Comparison of ENCODE assay signal across 1 cellular context in the genomic region with DNA sequence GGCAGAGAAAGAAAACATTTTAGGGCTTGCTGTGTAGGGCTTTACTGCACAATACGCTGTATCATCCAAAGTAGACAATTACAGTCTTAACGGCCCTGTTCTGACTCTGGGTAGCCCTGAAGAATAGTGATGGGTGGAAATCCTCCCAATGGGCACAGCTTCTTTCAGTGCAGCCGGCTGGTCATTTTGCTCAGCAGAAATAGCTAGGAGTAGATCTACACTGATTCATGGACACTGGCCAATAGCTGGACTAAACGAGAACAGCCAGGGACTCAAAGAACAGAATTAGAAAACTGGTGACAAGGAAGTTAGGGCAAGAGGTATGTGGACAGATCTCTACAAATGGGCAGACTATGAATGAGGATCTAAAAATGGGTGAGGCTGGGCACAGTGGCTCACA.
TF ChIP-seq lines count a peak whose summit lies in the region.

No MANE protein-coding gene starts in this region.

TF ChIP-seq in IMR-90, 13 proteins besides CTCF, POLR2A, EP300 and RAD21:
- TF ChIP-seq, protein P1, sequence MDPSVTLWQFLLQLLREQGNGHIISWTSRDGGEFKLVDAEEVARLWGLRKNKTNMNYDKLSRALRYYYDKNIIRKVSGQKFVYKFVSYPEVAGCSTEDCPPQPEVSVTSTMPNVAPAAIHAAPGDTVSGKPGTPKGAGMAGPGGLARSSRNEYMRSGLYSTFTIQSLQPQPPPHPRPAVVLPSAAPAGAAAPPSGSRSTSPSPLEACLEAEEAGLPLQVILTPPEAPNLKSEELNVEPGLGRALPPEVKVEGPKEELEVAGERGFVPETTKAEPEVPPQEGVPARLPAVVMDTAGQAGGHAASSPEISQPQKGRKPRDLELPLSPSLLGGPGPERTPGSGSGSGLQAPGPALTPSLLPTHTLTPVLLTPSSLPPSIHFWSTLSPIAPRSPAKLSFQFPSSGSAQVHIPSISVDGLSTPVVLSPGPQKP (IDR thresholded peaks at IDR 0.05; ENCODE audit: borderline replicate concordance, low read depth, low read length) = no peak
- TF ChIP-seq MAZ (IDR thresholded peaks at IDR 0.05; ENCODE audit: borderline replicate concordance, low read depth, low read length) (no peak), RCOR1 (IDR thresholded peaks at IDR 0.05; ENCODE audit: insufficient replicate concordance, low read length) (no peak), MXI1 (IDR thresholded peaks at IDR 0.05; ENCODE audit: borderline replicate concordance, low read depth, low read length) (no peak), BHLHE40 (IDR thresholded peaks at IDR 0.05; ENCODE audit: low read depth, low read length) (no peak)
TF ChIP-seq in IMR-90: peak in this region for 0.
